In the genomic region with DNA sequence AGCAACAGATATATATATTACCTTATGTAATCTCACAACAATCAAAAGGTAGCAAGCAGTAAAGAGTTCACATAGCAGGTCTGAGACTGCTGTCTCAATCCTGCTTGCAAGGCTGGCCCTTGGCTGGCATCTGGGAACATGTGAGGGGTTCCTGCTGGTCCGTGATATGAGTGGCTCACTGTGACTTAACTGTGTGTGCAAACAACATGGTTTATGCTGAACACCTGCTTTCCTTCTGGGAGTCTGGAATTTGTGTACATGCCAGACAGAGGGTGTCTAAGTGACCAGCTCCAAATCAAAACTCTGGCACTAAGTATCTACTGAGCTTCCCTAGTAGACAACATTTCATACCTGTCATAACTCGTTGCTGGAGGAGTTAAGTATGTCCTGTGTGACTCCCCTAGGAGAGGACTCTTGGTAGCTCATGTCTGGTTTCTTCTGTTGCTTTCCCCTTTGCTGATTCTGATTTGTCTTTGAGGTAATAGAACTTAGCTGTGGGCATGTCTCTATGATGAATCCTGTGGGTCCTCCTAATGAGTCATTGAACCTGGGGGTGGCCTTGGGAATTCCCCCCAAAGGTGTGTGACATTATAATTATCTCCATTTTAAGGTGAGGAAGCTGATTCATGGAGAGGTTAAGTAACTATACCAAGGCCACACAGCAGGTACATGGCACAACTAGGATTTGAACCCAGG, we compare ENCODE assay signal across 11 cellular contexts.
DNase-seq lines count a peak whose midpoint lies in the region; ATAC-seq, FAIRE-seq and TF ChIP-seq lines count a peak whose summit lies in the region.
"Had no signal": no experiment of that assay in that cellular context is flagged by ENCODE, and none has a peak within 500 bp of the region (broad histone marks: within the 10 kb centered on the region; RNA-seq: fewer than 3 reads in every experiment).

No MANE protein-coding gene starts in this region.

- no peak for TF ChIP-seq EP300 in A549 (IDR thresholded peaks at IDR 0.05)

- TF ChIP-seq CTCF in A549 (IDR thresholded peaks at IDR 0.05) = no peak
- no peak for TF ChIP-seq CTCF in coronary artery (IDR thresholded peaks at IDR 0.05)

- DNase-seq in A549 (ENCODE audit: low read depth in 1 of 2, low spot score in 1 of 2) (no peak), T-helper 22 cell (ENCODE audit: low read depth) (peak; percentile 11), coronary artery (ENCODE audit: low spot score) (no peak), anterior cingulate cortex (lab: John Stamatoyannopoulos, UW) (no peak), GF-D8 (lab: John Stamatoyannopoulos, UW) (no peak), SIG-M5 (lab: John Stamatoyannopoulos, UW) (no peak)
- peak; percentile 55 for DNase-seq in stimulated activated CD4-positive, alpha-beta T cell treated with anti-CD3 and anti-CD28 coated beads, Interleukin-12 subunit alpha, Interleukin-12 subunit beta, amount 100 ng/mL, for 4 hours
- DNase-seq: activated naive CD8-positive, alpha-beta T cell treated with anti-CD3 and anti-CD28 coated beads, Interleukin-2, amount 10 ng/mL, durations not matched to agents 7 days and 5 days; NCI-H82 had no signal

- peak overlapping the region; percentile 51 to 93; a peak in 4 of 6 replicates for H3K27ac ChIP-seq in A549
- peak overlapping the region; percentile 69 to 89 for H3K27ac ChIP-seq in coronary artery
- H3K27ac ChIP-seq: HL-60 had no signal

- H3K4me2 ChIP-seq in A549 = no peak overlapping the region

- ATAC-seq in A549 (no peak), GM18858 (IDR thresholded peaks at IDR 0.05; ENCODE audit: unreplicated experiment) (no peak)

- no peak for TF ChIP-seq POLR2A in A549 (IDR thresholded peaks at IDR 0.05; ENCODE audit: low read length)

- no peak overlapping the region for H3K4me3 ChIP-seq in A549
- H3K4me3 ChIP-seq in coronary artery = no peak overlapping the region

- POLR2A ChIA-PET in A549 (lab: Yijun Ruan, JAX) = no interaction called here

- H3K9me3 ChIP-seq in A549 = peaks cover 4% of the 10 kb centered on the region; the same call in 1 of the 3 replicates

- WGBS in A549 (ENCODE audit: missing lambda C conversion rate) = 71% methylated on average over 2 of the region's 2 CpGs

- CTCF ChIA-PET in A549 (lab: Yijun Ruan, JAX) = no interaction called here

- FAIRE-seq in A549 (lab: Jason Lieb, UNC) = no peak

- peaks cover 28% of the 10 kb centered on the region for H3K4me1 ChIP-seq in A549

- TF ChIP-seq RAD21 in A549 (conservative IDR thresholded peaks at IDR 0.05 in 1 of 2, IDR thresholded peaks at IDR 0.05 in 1 of 2) = no peak

TF ChIP-seq in A549, 52 proteins besides CTCF, POLR2A, EP300 and RAD21:
- TF ChIP-seq MYC (IDR thresholded peaks at IDR 0.05; ENCODE audit: borderline replicate concordance, low read length) = no peak
- no peak for TF ChIP-seq ZNF302 (CRISPR knock-in tag; IDR thresholded peaks at IDR 0.05)
- TF ChIP-seq SMC3 (IDR thresholded peaks at IDR 0.05) = no peak
- no peak for TF ChIP-seq NR3C1 (IDR thresholded peaks at IDR 0.05)
- TF ChIP-seq, protein P1, sequence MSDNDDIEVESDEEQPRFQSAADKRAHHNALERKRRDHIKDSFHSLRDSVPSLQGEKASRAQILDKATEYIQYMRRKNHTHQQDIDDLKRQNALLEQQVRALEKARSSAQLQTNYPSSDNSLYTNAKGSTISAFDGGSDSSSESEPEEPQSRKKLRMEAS (IDR thresholded peaks at IDR 0.05) = no peak
- TF ChIP-seq CHD4 (IDR thresholded peaks at IDR 0.05; ENCODE audit: borderline replicate concordance) = no peak
- TF ChIP-seq ZC3H11A (IDR thresholded peaks at IDR 0.05) = no peak
- TF ChIP-seq HES2 (IDR thresholded peaks at IDR 0.05) = no peak
- no peak for TF ChIP-seq JUN (IDR thresholded peaks at IDR 0.05)
- TF ChIP-seq NPAS2 (CRISPR knock-in tag; IDR thresholded peaks at IDR 0.05; ENCODE audit: borderline replicate concordance) = no peak
- TF ChIP-seq FOSB (CRISPR knock-in tag; IDR thresholded peaks at IDR 0.05) = no peak
- no peak for TF ChIP-seq RARB (CRISPR knock-in tag; IDR thresholded peaks at IDR 0.05)
- no peak for TF ChIP-seq TFCP2L1 (CRISPR knock-in tag; IDR thresholded peaks at IDR 0.05)
- TF ChIP-seq HDAC2 (IDR thresholded peaks at IDR 0.05) = no peak
- no peak for TF ChIP-seq EHF (CRISPR knock-in tag; IDR thresholded peaks at IDR 0.05)

Comparison
In these comparisons a context has a peak if more than half of its experiments do, and no peak if none do; other contexts are left out.
1. DNase-seq: peak in T-helper 22 cell (single experiment) and stimulated activated CD4-positive, alpha-beta T cell treated with anti-CD3 and anti-CD28 coated beads, Interleukin-12 subunit alpha, Interleukin-12 subunit beta, amount 100 ng/mL, for 4 hours (single experiment); none in A549 (0 of 2), coronary artery (single experiment), anterior cingulate cortex (0 of 58), GF-D8 (single experiment) and SIG-M5 (single experiment).